Comparison of ENCODE assay signal across 6 cellular contexts in genomic region chr11:726278-726915, GRCh38. TPM values are rescaled to one million over a fixed set of nuclear protein-coding genes. Genes with fewer than 3 reads are reported as not detected.
DNase-seq lines count a peak whose midpoint lies in the region; ATAC-seq lines count a peak whose summit lies in the region.

No MANE protein-coding gene starts in this region.

- H3K4me1 ChIP-seq in CD4-positive, CD25-positive, alpha-beta regulatory T cell (ENCODE audit: control insufficient read depth, insufficient read depth, low read length, poor library complexity, severe bottlenecking): peaks cover 48% of the 10 kb centered on the region

- no peak overlapping the region for H3K4me3 ChIP-seq in CD4-positive, CD25-positive, alpha-beta regulatory T cell (ENCODE audit: low read depth, low read length)

- peak in 2 of 3 donors; percentile 42 to 73 for DNase-seq in CD4-positive, CD25-positive, alpha-beta regulatory T cell
- DNase-seq in NCI-H2196 treated with DMSO at 0.1 percent for 48 hours (lab: John Stamatoyannopoulos, UW; ENCODE audit: unreplicated experiment) (peak; percentile 76), naive B cell (no peak), cerebellar cortex (ENCODE audit: low spot score) (no peak)
- DNase-seq in activated naive CD8-positive, alpha-beta T cell treated with anti-CD3 and anti-CD28 coated beads, Interleukin-2, amount 10 ng/mL, durations not matched to agents 7 days and 5 days: peak; percentile 72

- ATAC-seq in CD4-positive, CD25-positive, alpha-beta regulatory T cell (ENCODE audit: low read depth in 2 of 2): peak; percentile 29 to 38
- peak; percentile 65 for ATAC-seq in activated naive CD8-positive, alpha-beta T cell treated with anti-CD3 and anti-CD28 coated beads, Interleukin-2, amount 10 ng/mL, durations not matched to agents 7 days and 5 days (ENCODE audit: low read depth)
- no peak for ATAC-seq in naive B cell (ENCODE audit: low read depth in 2 of 2)
- ATAC-seq in HG03378 (IDR thresholded peaks at IDR 0.05; ENCODE audit: unreplicated experiment): no peak

- POLR2A ChIA-PET in activated naive CD8-positive, alpha-beta T cell treated with anti-CD3 and anti-CD28 coated beads, Interleukin-2, amount 10 ng/mL, durations not matched to agents 7 days and 5 days (lab: Charles Lee): interaction anchor here (1.0 to 2.8 kb wide), 22 partner anchors 8 to 285 kb away, joined by 3 to 18 read pairs (median 6); partner anchors contain the start of genes ANO9, DEAF1, GATD1 and HRAS

- peak overlapping the region in 1 of 3 donors; percentile 14 for H3K27ac Mint-ChIP-seq in CD4-positive, CD25-positive, alpha-beta regulatory T cell
- peak overlapping the region; percentile 70 for H3K27ac Mint-ChIP-seq in activated naive CD8-positive, alpha-beta T cell treated with anti-CD3 and anti-CD28 coated beads, Interleukin-2, amount 10 ng/mL, durations not matched to agents 7 days and 5 days
- H3K27ac Mint-ChIP-seq in naive B cell: peak overlapping the region in 2 of 6 donors; percentile 54 to 69

- no peaks in the 10 kb centered on the region for H3K9me3 Mint-ChIP-seq in CD4-positive, CD25-positive, alpha-beta regulatory T cell
- H3K9me3 Mint-ChIP-seq in activated naive CD8-positive, alpha-beta T cell treated with anti-CD3 and anti-CD28 coated beads, Interleukin-2, amount 10 ng/mL, durations not matched to agents 7 days and 5 days: no peaks in the 10 kb centered on the region
- no peaks in the 10 kb centered on the region for H3K9me3 Mint-ChIP-seq in naive B cell

- H3K36me3 ChIP-seq in CD4-positive, CD25-positive, alpha-beta regulatory T cell (ENCODE audit: control insufficient read depth, insufficient read depth, low read length): no peaks in the 10 kb centered on the region

- H3K27me3 Mint-ChIP-seq in CD4-positive, CD25-positive, alpha-beta regulatory T cell: peaks cover 7% of the 10 kb centered on the region
- peaks cover 8% of the 10 kb centered on the region for H3K27me3 Mint-ChIP-seq in activated naive CD8-positive, alpha-beta T cell treated with anti-CD3 and anti-CD28 coated beads, Interleukin-2, amount 10 ng/mL, durations not matched to agents 7 days and 5 days
- H3K27me3 Mint-ChIP-seq in naive B cell: peaks cover 0 to 27% (median 0%) of the 10 kb centered on the region in 3 donors

- no peak overlapping the region for H3K27ac ChIP-seq in CD4-positive, CD25-positive, alpha-beta regulatory T cell (ENCODE audit: insufficient read depth, low read length, poor library complexity, severe bottlenecking)

- H3K9me3 ChIP-seq in CD4-positive, CD25-positive, alpha-beta regulatory T cell (ENCODE audit: control insufficient read depth in 2 of 2, low read length in 2 of 2): no peaks in the 10 kb centered on the region

- peaks cover 0 to 27% (median 8%) of the 10 kb centered on the region in 4 donors for H3K4me1 Mint-ChIP-seq in CD4-positive, CD25-positive, alpha-beta regulatory T cell
- H3K4me1 Mint-ChIP-seq in activated naive CD8-positive, alpha-beta T cell treated with anti-CD3 and anti-CD28 coated beads, Interleukin-2, amount 10 ng/mL, durations not matched to agents 7 days and 5 days: peaks cover 12% of the 10 kb centered on the region
- H3K4me1 Mint-ChIP-seq in naive B cell: peaks cover 9 to 19% (median 10%) of the 10 kb centered on the region in 3 donors

- H3K36me3 Mint-ChIP-seq in CD4-positive, CD25-positive, alpha-beta regulatory T cell: no peaks in the 10 kb centered on the region
- H3K36me3 Mint-ChIP-seq in activated naive CD8-positive, alpha-beta T cell treated with anti-CD3 and anti-CD28 coated beads, Interleukin-2, amount 10 ng/mL, durations not matched to agents 7 days and 5 days: no peaks in the 10 kb centered on the region
- H3K36me3 Mint-ChIP-seq in naive B cell: no peaks in the 10 kb centered on the region

- no peaks in the 10 kb centered on the region for H3K27me3 ChIP-seq in CD4-positive, CD25-positive, alpha-beta regulatory T cell (ENCODE audit: control insufficient read depth, insufficient read depth, low read length)

- peak overlapping the region; percentile 43 to 82 (median 74) for H3K4me3 Mint-ChIP-seq in CD4-positive, CD25-positive, alpha-beta regulatory T cell
- H3K4me3 Mint-ChIP-seq in activated naive CD8-positive, alpha-beta T cell treated with anti-CD3 and anti-CD28 coated beads, Interleukin-2, amount 10 ng/mL, durations not matched to agents 7 days and 5 days: peak overlapping the region; percentile 78
- H3K4me3 Mint-ChIP-seq in naive B cell: peak overlapping the region; percentile 30 to 79 (median 62)

RNA-seq across cellular contexts. Expression of gene EPS8L2, which starts 20.4 kb away (rescaled TPM):
- total RNA-seq in CD4-positive, CD25-positive, alpha-beta regulatory T cell: 11.2 TPM
- polyA plus RNA-seq in CD4-positive, CD25-positive, alpha-beta regulatory T cell: 10 to 100 TPM; 17.4 to 19.4 (median 18.3) TPM
- 10 to 100 TPM; 19.0 to 24.5 TPM for total RNA-seq in activated naive CD8-positive, alpha-beta T cell treated with anti-CD3 and anti-CD28 coated beads, Interleukin-2, amount 10 ng/mL, durations not matched to agents 7 days and 5 days
- polyA plus RNA-seq in naive B cell (ENCODE audit: low read depth in 6 of 6): 1 to 10 TPM; 1.3 to 7.6 (median 3.3) TPM

RNA-seq across cellular contexts. Expression of gene TALDO1, which starts 20.9 kb away (rescaled TPM):
- 68.3 TPM for total RNA-seq in CD4-positive, CD25-positive, alpha-beta regulatory T cell
- polyA plus RNA-seq in CD4-positive, CD25-positive, alpha-beta regulatory T cell: 100 to 1,000 TPM; 227 to 274 (median 240) TPM
- total RNA-seq in activated naive CD8-positive, alpha-beta T cell treated with anti-CD3 and anti-CD28 coated beads, Interleukin-2, amount 10 ng/mL, durations not matched to agents 7 days and 5 days: 100 to 1,000 TPM; 199 to 206 TPM
- 100 to 1,000 TPM; 156 to 201 (median 164) TPM for polyA plus RNA-seq in naive B cell (ENCODE audit: low read depth in 6 of 6)

RNA-seq across cellular contexts. Expression of gene TMEM80, which starts 30.8 kb away (rescaled TPM):
- total RNA-seq in CD4-positive, CD25-positive, alpha-beta regulatory T cell: 26.3 TPM
- polyA plus RNA-seq in CD4-positive, CD25-positive, alpha-beta regulatory T cell: 10 to 100 TPM; 24.5 to 35.0 (median 27.0) TPM
- total RNA-seq in activated naive CD8-positive, alpha-beta T cell treated with anti-CD3 and anti-CD28 coated beads, Interleukin-2, amount 10 ng/mL, durations not matched to agents 7 days and 5 days: 10 to 100 TPM; 38.9 to 39.7 TPM
- polyA plus RNA-seq in naive B cell (ENCODE audit: low read depth in 6 of 6): 10 to 100 TPM; 31.5 to 41.0 (median 36.6) TPM

RNA-seq across cellular contexts. Expression of gene DEAF1, which starts 31.4 kb away (rescaled TPM):
- 84.1 TPM for total RNA-seq in CD4-positive, CD25-positive, alpha-beta regulatory T cell
- 10 to 100 TPM; 33.5 to 46.5 (median 37.4) TPM for polyA plus RNA-seq in CD4-positive, CD25-positive, alpha-beta regulatory T cell
- total RNA-seq in activated naive CD8-positive, alpha-beta T cell treated with anti-CD3 and anti-CD28 coated beads, Interleukin-2, amount 10 ng/mL, durations not matched to agents 7 days and 5 days: 10 to 100 TPM; 33.1 to 36.0 TPM
- polyA plus RNA-seq in naive B cell (ENCODE audit: low read depth in 6 of 6): 10 to 100 TPM; 16.7 to 39.8 (median 24.7) TPM

RNA-seq across cellular contexts. Expression of gene GATD1, which starts 50.9 kb away (rescaled TPM):
- total RNA-seq in CD4-positive, CD25-positive, alpha-beta regulatory T cell: 42.1 TPM
- polyA plus RNA-seq in CD4-positive, CD25-positive, alpha-beta regulatory T cell: 1 to 10 TPM; 3.6 to 5.5 (median 4.8) TPM
- 10 to 100 TPM; 59.8 to 62.4 TPM for total RNA-seq in activated naive CD8-positive, alpha-beta T cell treated with anti-CD3 and anti-CD28 coated beads, Interleukin-2, amount 10 ng/mL, durations not matched to agents 7 days and 5 days
- polyA plus RNA-seq in naive B cell (ENCODE audit: low read depth in 6 of 6): 10 to 100 TPM in 1 of 6 donors, 1 to 10 TPM in 4, not detected in 1; 4.5 to 14.1 (median 7.0) TPM

Comparison
In these comparisons a context has a peak if more than half of its experiments do, and no peak if none do; other contexts are left out.
1. ATAC-seq: peak in CD4-positive, CD25-positive, alpha-beta regulatory T cell (2 of 2) and activated naive CD8-positive, alpha-beta T cell treated with anti-CD3 and anti-CD28 coated beads, Interleukin-2, amount 10 ng/mL, durations not matched to agents 7 days and 5 days (single experiment); none in naive B cell (0 of 2) and HG03378 (single experiment).
2. DNase-seq: peak in CD4-positive, CD25-positive, alpha-beta regulatory T cell (2 of 3), NCI-H2196 treated with DMSO at 0.1 percent for 48 hours (single experiment) and activated naive CD8-positive, alpha-beta T cell treated with anti-CD3 and anti-CD28 coated beads, Interleukin-2, amount 10 ng/mL, durations not matched to agents 7 days and 5 days (single experiment); none in naive B cell (single experiment) and cerebellar cortex (single experiment).
3. Peak in every context shown above with its lines, with median percentiles within 50 percentile points of each other: H3K4me3 Mint-ChIP-seq.